1 cellular context compared by ENCODE assay signal in genomic region chr6:87772597-87773530, GRCh38.
TF ChIP-seq lines count a peak whose summit lies in the region.

No MANE protein-coding gene starts in this region.

TF ChIP-seq in H1, 55 proteins besides CTCF, POLR2A, EP300 and RAD21 (continued from another document):
- no peak for TF ChIP-seq CHD7 (IDR thresholded peaks at IDR 0.05; ENCODE audit: insufficient replicate concordance, low read length)
- no peak for TF ChIP-seq SRF (IDR thresholded peaks at IDR 0.05; ENCODE audit: low read depth, low read length)
- TF ChIP-seq SIRT6 (IDR thresholded peaks at IDR 0.05; ENCODE audit: low read length), result no peak
- TF ChIP-seq EGR1 (IDR thresholded peaks at IDR 0.05; ENCODE audit: borderline replicate concordance, low read depth, low read length), result no peak
- TF ChIP-seq CTBP2 (IDR thresholded peaks at IDR 0.05; ENCODE audit: borderline replicate concordance, insufficient read depth, insufficient read length, low read length), result no peak
- TF ChIP-seq EZH2 (IDR thresholded peaks at IDR 0.05; ENCODE audit: low read depth, low read length, severe bottlenecking), result no peak
- no peak for TF ChIP-seq RNF2 (IDR thresholded peaks at IDR 0.05; ENCODE audit: borderline replicate concordance, low read depth, low read length, missing control alignments, poor library complexity, severe bottlenecking)
- no peak for TF ChIP-seq HDAC2 (IDR thresholded peaks at IDR 0.05; ENCODE audit: borderline replicate concordance in 1 of 2, low read depth in 2 of 2, low read length in 2 of 2)
- TF ChIP-seq RFX5 (IDR thresholded peaks at IDR 0.05; ENCODE audit: borderline replicate concordance, low read depth, low read length), result no peak
- no peak for TF ChIP-seq CBX5 (IDR thresholded peaks at IDR 0.05; ENCODE audit: low read depth, low read length)
- TF ChIP-seq CHD2 (IDR thresholded peaks at IDR 0.05; ENCODE audit: low read length), result no peak
- no peak for TF ChIP-seq TAF7 (optimal IDR thresholded peaks at IDR 0.05; ENCODE audit: borderline replicate concordance, low read depth, low read length)
- no peak for TF ChIP-seq MAFK (IDR thresholded peaks at IDR 0.05; ENCODE audit: low read depth, low read length)
- TF ChIP-seq KDM4A (IDR thresholded peaks at IDR 0.05; ENCODE audit: low read depth, low read length, severe bottlenecking), result no peak
- no peak for TF ChIP-seq SIX5 (IDR thresholded peaks at IDR 0.05; ENCODE audit: low read depth, low read length)
- no peak for TF ChIP-seq YY1 (IDR thresholded peaks at IDR 0.05; ENCODE audit: low read depth, low read length)
- no peak for TF ChIP-seq GABPA (IDR thresholded peaks at IDR 0.05; ENCODE audit: borderline replicate concordance, insufficient read depth, low read length)
- TF ChIP-seq CREB1 (IDR thresholded peaks at IDR 0.05), result no peak
- no peak for TF ChIP-seq PHF8 (conservative IDR thresholded peaks at IDR 0.05; ENCODE audit: low read depth, low read length)
